ENCODE assay signal across 1 cellular context in the genomic region with DNA sequence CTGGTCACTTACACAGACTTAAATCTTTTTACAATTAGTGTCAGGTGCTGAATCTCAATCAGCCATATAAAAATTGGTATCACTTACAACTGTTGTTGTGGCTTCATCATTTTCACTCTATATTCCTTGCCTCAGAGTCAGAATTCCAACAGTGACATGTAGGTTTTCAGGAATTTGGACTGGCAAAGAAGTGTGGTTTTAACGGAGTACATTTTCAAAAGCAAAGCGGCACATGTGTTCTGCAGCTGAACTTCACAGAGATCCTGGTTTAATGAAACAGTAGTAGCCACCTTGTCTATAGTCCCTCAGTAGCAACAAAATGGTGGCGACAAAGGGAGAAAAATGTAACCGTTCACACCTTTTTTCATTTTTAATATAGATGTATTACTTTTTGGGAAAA.
TF ChIP-seq lines count a peak whose summit lies in the region.

No MANE protein-coding gene starts in this region.

TF ChIP-seq in IMR-90, 13 proteins besides CTCF, POLR2A, EP300 and RAD21 (continued from another document):
- TF ChIP-seq, protein P1, sequence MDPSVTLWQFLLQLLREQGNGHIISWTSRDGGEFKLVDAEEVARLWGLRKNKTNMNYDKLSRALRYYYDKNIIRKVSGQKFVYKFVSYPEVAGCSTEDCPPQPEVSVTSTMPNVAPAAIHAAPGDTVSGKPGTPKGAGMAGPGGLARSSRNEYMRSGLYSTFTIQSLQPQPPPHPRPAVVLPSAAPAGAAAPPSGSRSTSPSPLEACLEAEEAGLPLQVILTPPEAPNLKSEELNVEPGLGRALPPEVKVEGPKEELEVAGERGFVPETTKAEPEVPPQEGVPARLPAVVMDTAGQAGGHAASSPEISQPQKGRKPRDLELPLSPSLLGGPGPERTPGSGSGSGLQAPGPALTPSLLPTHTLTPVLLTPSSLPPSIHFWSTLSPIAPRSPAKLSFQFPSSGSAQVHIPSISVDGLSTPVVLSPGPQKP (IDR thresholded peaks at IDR 0.05; ENCODE audit: borderline replicate concordance, low read depth, low read length): no peak
- TF ChIP-seq FOS (IDR thresholded peaks at IDR 0.05; ENCODE audit: low read depth, low read length) (no peak), MXI1 (IDR thresholded peaks at IDR 0.05; ENCODE audit: borderline replicate concordance, low read depth, low read length) (no peak), NFE2L2 (IDR thresholded peaks at IDR 0.05; ENCODE audit: low read depth, low read length) (no peak), SMC3 (IDR thresholded peaks at IDR 0.05; ENCODE audit: low read depth, low read length) (no peak), CEBPB (IDR thresholded peaks at IDR 0.05; ENCODE audit: low read depth, low read length) (no peak), MAZ (IDR thresholded peaks at IDR 0.05; ENCODE audit: borderline replicate concordance, low read depth, low read length) (no peak), CHD1 (IDR thresholded peaks at IDR 0.05; ENCODE audit: low read depth, low read length) (no peak), BHLHE40 (IDR thresholded peaks at IDR 0.05; ENCODE audit: low read depth, low read length) (no peak), RFX5 (IDR thresholded peaks at IDR 0.05; ENCODE audit: low read depth, low read length) (no peak)
TF ChIP-seq in IMR-90: peak in this region for 0.
